In genomic region chr16:86072328-86073102, GRCh38 we compare ENCODE assay signal across 8 cellular contexts.
DNase-seq lines count a peak whose midpoint lies in the region; ATAC-seq, FAIRE-seq and TF ChIP-seq lines count a peak whose summit lies in the region.

No MANE protein-coding gene starts in this region.

- FAIRE-seq in A204.1 (lab: Jason Lieb, UNC) (peak; percentile 32), GM12891 (lab: Jason Lieb, UNC) (no peak)

- no peaks in the 10 kb centered on the region for H3K9me3 Mint-ChIP-seq in activated CD8-positive, alpha-beta memory T cell treated with anti-CD3 and anti-CD28 coated beads, Interleukin-2, amount 10 ng/mL, durations not matched to agents 7 days and 5 days (ENCODE audit: low read depth)
- H3K9me3 Mint-ChIP-seq in osteocyte (ENCODE audit: unreplicated experiment): no peaks in the 10 kb centered on the region

- peaks cover 3% of the 10 kb centered on the region for H3K27me3 Mint-ChIP-seq in activated CD8-positive, alpha-beta memory T cell treated with anti-CD3 and anti-CD28 coated beads, Interleukin-2, amount 10 ng/mL, durations not matched to agents 7 days and 5 days
- H3K27me3 Mint-ChIP-seq in osteocyte (ENCODE audit: unreplicated experiment): peaks cover 67% of the 10 kb centered on the region

- peak; percentile 53 for ATAC-seq in activated CD8-positive, alpha-beta memory T cell treated with anti-CD3 and anti-CD28 coated beads, Interleukin-2, amount 10 ng/mL, durations not matched to agents 7 days and 5 days
- ATAC-seq in HG03095 (IDR thresholded peaks at IDR 0.05; ENCODE audit: unreplicated experiment) (no peak), GM18907 (IDR thresholded peaks at IDR 0.05; ENCODE audit: unreplicated experiment) (no peak)

- H3K27ac Mint-ChIP-seq in activated CD8-positive, alpha-beta memory T cell treated with anti-CD3 and anti-CD28 coated beads, Interleukin-2, amount 10 ng/mL, durations not matched to agents 7 days and 5 days: no peak overlapping the region
- no peak overlapping the region for H3K27ac Mint-ChIP-seq in osteocyte (ENCODE audit: unreplicated experiment)

- CTCF ChIA-PET in activated CD8-positive, alpha-beta memory T cell treated with anti-CD3 and anti-CD28 coated beads, Interleukin-2, amount 10 ng/mL, durations not matched to agents 7 days and 5 days (lab: Charles Lee): interaction anchor here (0.7 to 2.7 kb wide), 5 partner anchors 28 to 465 kb away, joined by 3 to 8 read pairs (median 4); no protein-coding TSS in a partner anchor

- peak; percentile 85 for TF ChIP-seq CTCF in osteocyte (IDR thresholded peaks at IDR 0.05)

- no peaks in the 10 kb centered on the region for H3K4me1 Mint-ChIP-seq in activated CD8-positive, alpha-beta memory T cell treated with anti-CD3 and anti-CD28 coated beads, Interleukin-2, amount 10 ng/mL, durations not matched to agents 7 days and 5 days
- no peaks in the 10 kb centered on the region for H3K4me1 Mint-ChIP-seq in osteocyte (ENCODE audit: unreplicated experiment)

- H3K36me3 Mint-ChIP-seq in activated CD8-positive, alpha-beta memory T cell treated with anti-CD3 and anti-CD28 coated beads, Interleukin-2, amount 10 ng/mL, durations not matched to agents 7 days and 5 days: no peaks in the 10 kb centered on the region
- no peaks in the 10 kb centered on the region for H3K36me3 Mint-ChIP-seq in osteocyte (ENCODE audit: unreplicated experiment)

- no peak for TF ChIP-seq POLR2A in GM12891 (IDR thresholded peaks at IDR 0.05; ENCODE audit: low read depth, low read length)

- DNase-seq in GM12891 (ENCODE audit: insufficient read length, low spot score) (peak; percentile 60), NCI-H345 (lab: John Stamatoyannopoulos, UW) (peak; percentile 11), foreskin melanocyte (peak; percentile 35), osteocyte (ENCODE audit: extremely low spot score, unreplicated experiment) (no peak)
- DNase-seq in activated CD8-positive, alpha-beta memory T cell treated with anti-CD3 and anti-CD28 coated beads, Interleukin-2, amount 10 ng/mL, durations not matched to agents 7 days and 5 days: no peak

- H3K4me3 Mint-ChIP-seq in activated CD8-positive, alpha-beta memory T cell treated with anti-CD3 and anti-CD28 coated beads, Interleukin-2, amount 10 ng/mL, durations not matched to agents 7 days and 5 days: no peak overlapping the region
- no peak overlapping the region for H3K4me3 Mint-ChIP-seq in osteocyte (ENCODE audit: unreplicated experiment)

TF ChIP-seq in GM12891, 5 proteins besides CTCF, POLR2A, EP300 and RAD21:
- TF ChIP-seq SPI1 (IDR thresholded peaks at IDR 0.05; ENCODE audit: low read depth, low read length): no peak

Comparison
In these comparisons a context has a peak if more than half of its experiments do, and no peak if none do; other contexts are left out.
1. DNase-seq: peak in GM12891 (single experiment), NCI-H345 (single experiment) and foreskin melanocyte (single experiment); none in activated CD8-positive, alpha-beta memory T cell treated with anti-CD3 and anti-CD28 coated beads, Interleukin-2, amount 10 ng/mL, durations not matched to agents 7 days and 5 days (single experiment) and osteocyte (single experiment).